Comparison of ENCODE assay signal across 8 cellular contexts in genomic region chr12:14955876-14956811, GRCh38. TPM values are rescaled to one million over a fixed set of nuclear protein-coding genes. Genes with fewer than 3 reads are reported as not detected.
DNase-seq lines count a peak whose midpoint lies in the region; ATAC-seq and TF ChIP-seq lines count a peak whose summit lies in the region.

No MANE protein-coding gene starts in this region.

- peak overlapping the region; percentile 87 for H3K4me3 ChIP-seq in OCI-LY1 (ENCODE audit: low read depth, low read length, poor library complexity, severe bottlenecking)
- no peak overlapping the region for H3K4me3 ChIP-seq in gastroesophageal sphincter
- H3K4me3 ChIP-seq in HAP-1: no peak overlapping the region

- peaks cover 8% of the 10 kb centered on the region; the same call in 1 of the 2 replicates for H3F3A ChIP-seq in OCI-LY1 (ENCODE audit: insufficient read depth, low read length)

- in situ Hi-C loops in HAP-1 (cut with MboI; ENCODE audit: low sequenced_read_pairs): no loop called here

- no peak for TF ChIP-seq EP300 in gastroesophageal sphincter (IDR thresholded peaks at IDR 0.05)

- no peak for TF ChIP-seq POLR2A in gastroesophageal sphincter (IDR thresholded peaks at IDR 0.05)

- peaks cover 91% of the 10 kb centered on the region for H3K4me1 ChIP-seq in OCI-LY1 (ENCODE audit: insufficient read depth, low read length, severe bottlenecking)
- peaks cover 8 to 52% (median 11%) of the 10 kb centered on the region in 3 donors for H3K4me1 ChIP-seq in gastroesophageal sphincter
- H3K4me1 ChIP-seq in HAP-1: no peaks in the 10 kb centered on the region

- TF ChIP-seq CTCF in OCI-LY1 (IDR thresholded peaks at IDR 0.05; ENCODE audit: low read length) (no peak), gastroesophageal sphincter (IDR thresholded peaks at IDR 0.05) (no peak)

- H3K9ac ChIP-seq in OCI-LY1 (ENCODE audit: low read length): peak overlapping the region; percentile 88; the same call in 1 of the 2 replicates

- DNase-seq in SW480 (ENCODE audit: low spot score): no peak
- no peak for DNase-seq in HAP-1 (ENCODE audit: low spot score in 2 of 2)
- DNase-seq in amniotic stem cell (lab: John Stamatoyannopoulos, UW): no peak
- DNase-seq in NCI-H510A (lab: John Stamatoyannopoulos, UW): no peak

- H3K9me2 ChIP-seq in OCI-LY1 (ENCODE audit: low read depth, low read length): no peaks in the 10 kb centered on the region

- peak overlapping the region; percentile 97 for H3K27ac ChIP-seq in OCI-LY1 (ENCODE audit: low read depth, low read length, poor library complexity, severe bottlenecking)
- H3K27ac ChIP-seq in gastroesophageal sphincter: peak overlapping the region; percentile 64 to 77 (median 70)

- H4K20me1 ChIP-seq in OCI-LY1 (ENCODE audit: insufficient read depth, low read length): 0 out of 2 replicates have a peak, but pooled peaks cover 2% of the 10 kb centered on the region

- H2AFZ ChIP-seq in OCI-LY1 (ENCODE audit: low read length): no peak overlapping the region

- H3K79me2 ChIP-seq in OCI-LY1 (ENCODE audit: insufficient read depth, low read length): peaks cover 100% of the 10 kb centered on the region

- H3K36me3 ChIP-seq in OCI-LY1 (ENCODE audit: insufficient read depth, low read length) (peaks cover 50% of the 10 kb centered on the region), gastroesophageal sphincter (no peaks in the 10 kb centered on the region), HAP-1 (replicated peaks) (no peaks in the 10 kb centered on the region)

- no peaks in the 10 kb centered on the region for H3K27me3 ChIP-seq in OCI-LY1 (ENCODE audit: insufficient read depth, low read length)
- no peaks in the 10 kb centered on the region for H3K27me3 ChIP-seq in gastroesophageal sphincter
- H3K27me3 ChIP-seq in HAP-1 (ENCODE audit: low read depth): peaks cover 11% of the 10 kb centered on the region

- no peaks in the 10 kb centered on the region for H3K9me3 ChIP-seq in OCI-LY1 (ENCODE audit: low read length)
- H3K9me3 ChIP-seq in gastroesophageal sphincter: no peaks in the 10 kb centered on the region
- H3K9me3 ChIP-seq in HAP-1: no peaks in the 10 kb centered on the region

- peak; percentile 38 for ATAC-seq in GM18519 (IDR thresholded peaks at IDR 0.05; ENCODE audit: low FRiP score, unreplicated experiment)
- ATAC-seq in HG02610 (IDR thresholded peaks at IDR 0.05; ENCODE audit: unreplicated experiment): peak; percentile 44
- ATAC-seq in gastroesophageal sphincter: no peak

- WGBS in gastroesophageal sphincter (ENCODE audit: low coverage in 1 of 2), 2 donors: 66 to 76% methylated on average over 8 to 9 of the region's 9 CpGs

- H3K4me2 ChIP-seq in OCI-LY1 (ENCODE audit: low read length): peak overlapping the region; percentile 94

RNA-seq across cellular contexts. Expression of gene ARHGDIB, which starts 5.3 kb away (rescaled TPM):
- total RNA-seq in gastroesophageal sphincter: 100 to 1,000 TPM in 1 of 4 donors, 10 to 100 TPM in 3; 22.4 to 108 (median 74.2) TPM

RNA-seq across cellular contexts. Expression of gene PDE6H, which starts 16.7 kb away (rescaled TPM):
- total RNA-seq in gastroesophageal sphincter: not detected

RNA-seq across cellular contexts. Expression of gene ERP27, which starts 17.8 kb away (rescaled TPM):
- 1 to 10 TPM in 1 of 4 donors, under 1 TPM in 2, not detected in 1; 0.54 to 3.4 (median 0.96) TPM for total RNA-seq in gastroesophageal sphincter
